Comparison of ENCODE assay signal across 12 cellular contexts in the genomic region with DNA sequence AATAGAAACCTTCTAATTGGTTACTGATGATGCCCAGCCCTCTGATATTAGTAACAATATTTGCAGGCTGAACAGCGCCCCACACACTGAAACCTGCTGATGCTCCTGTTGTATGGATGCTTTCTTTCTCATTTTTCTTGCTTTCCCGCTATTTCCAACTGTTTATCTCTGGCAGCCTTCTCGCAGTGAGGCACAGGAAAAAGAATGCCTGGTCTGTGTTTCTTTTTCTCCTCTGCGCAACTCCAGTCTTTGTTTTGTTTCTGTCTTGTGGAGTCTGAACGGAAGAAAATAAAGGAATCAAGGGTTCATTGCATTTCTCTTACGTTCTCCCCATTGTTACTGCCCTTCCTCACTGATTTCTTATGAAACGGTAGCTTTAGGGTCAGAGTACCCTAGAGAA.
"Had no signal": no experiment of that assay in that cellular context is flagged by ENCODE, and none has a peak within 500 bp of the region (broad histone marks: within the 10 kb centered on the region; RNA-seq: fewer than 3 reads in every experiment).

No MANE protein-coding gene starts in this region.

- H3K27me3 ChIP-seq: pancreas, tibial artery had no signal

- H3K36me3 ChIP-seq: pancreas, tibial artery had no signal

- DNase-seq: activated CD4-positive, alpha-beta T cell treated with anti-CD3 and anti-CD28 coated beads, Interleukin-2, amount 10 ng/mL, durations not matched to agents 7 days and 5 days; activated CD4-positive, CD25-positive, alpha-beta regulatory T cell; activated CD8-positive, alpha-beta memory T cell treated with anti-CD3 and anti-CD28 coated beads for 24 hours; activated naive CD4-positive, alpha-beta T cell treated with Interleukin-2 at 50 U/mL for 16 hours; activated naive CD8-positive, alpha-beta T cell treated with anti-CD3 and anti-CD28 coated beads, Interleukin-2, amount 50 U/mL, for 24 hours; mesenchymal stem cell; pancreas; SHP77 treated with DMSO at 0.1 percent for 48 hours; stimulated activated CD4-positive, alpha-beta T cell treated with anti-CD3 and anti-CD28 coated beads, Interleukin-4, amount 100 ng/mL, for 4 hours; stimulated activated naive CD8-positive, alpha-beta T cell treated with anti-CD3 and anti-CD28 coated beads, Interleukin-15, amount 100 ng/mL, for 72 hours; T-helper 2 cell; tibial artery had no signal

- H3K4me3 ChIP-seq: pancreas, tibial artery had no signal

- H3K27ac ChIP-seq: pancreas, tibial artery had no signal

- ATAC-seq: activated naive CD8-positive, alpha-beta T cell treated with anti-CD3 and anti-CD28 coated beads, Interleukin-2, amount 50 U/mL, for 24 hours; pancreas; stimulated activated naive CD8-positive, alpha-beta T cell treated with anti-CD3 and anti-CD28 coated beads, Interleukin-15, amount 100 ng/mL, for 72 hours had no signal

- H3K4me1 Mint-ChIP-seq: activated CD4-positive, alpha-beta T cell treated with anti-CD3 and anti-CD28 coated beads, Interleukin-2, amount 10 ng/mL, durations not matched to agents 7 days and 5 days; activated naive CD8-positive, alpha-beta T cell treated with anti-CD3 and anti-CD28 coated beads, Interleukin-2, amount 50 U/mL, for 24 hours; stimulated activated naive CD8-positive, alpha-beta T cell treated with anti-CD3 and anti-CD28 coated beads, Interleukin-15, amount 100 ng/mL, for 72 hours had no signal

- H3K4me3 Mint-ChIP-seq: activated CD4-positive, alpha-beta T cell treated with anti-CD3 and anti-CD28 coated beads, Interleukin-2, amount 10 ng/mL, durations not matched to agents 7 days and 5 days; activated naive CD8-positive, alpha-beta T cell treated with anti-CD3 and anti-CD28 coated beads, Interleukin-2, amount 50 U/mL, for 24 hours; stimulated activated naive CD8-positive, alpha-beta T cell treated with anti-CD3 and anti-CD28 coated beads, Interleukin-15, amount 100 ng/mL, for 72 hours had no signal

- H3K27ac Mint-ChIP-seq: activated CD4-positive, alpha-beta T cell treated with anti-CD3 and anti-CD28 coated beads, Interleukin-2, amount 10 ng/mL, durations not matched to agents 7 days and 5 days; activated naive CD8-positive, alpha-beta T cell treated with anti-CD3 and anti-CD28 coated beads, Interleukin-2, amount 50 U/mL, for 24 hours; stimulated activated naive CD8-positive, alpha-beta T cell treated with anti-CD3 and anti-CD28 coated beads, Interleukin-15, amount 100 ng/mL, for 72 hours had no signal

- H3K9me3 ChIP-seq: pancreas had no signal

- H3K27me3 Mint-ChIP-seq: activated CD4-positive, alpha-beta T cell treated with anti-CD3 and anti-CD28 coated beads, Interleukin-2, amount 10 ng/mL, durations not matched to agents 7 days and 5 days; activated naive CD8-positive, alpha-beta T cell treated with anti-CD3 and anti-CD28 coated beads, Interleukin-2, amount 50 U/mL, for 24 hours; stimulated activated naive CD8-positive, alpha-beta T cell treated with anti-CD3 and anti-CD28 coated beads, Interleukin-15, amount 100 ng/mL, for 72 hours had no signal

- H3K4me1 ChIP-seq: pancreas had no signal
